In genomic region chr19:7932930-7933300, GRCh38 we compare ENCODE assay signal across 25 cellular contexts. TPM values are rescaled to one million over a fixed set of nuclear protein-coding genes. Genes with fewer than 3 reads are reported as not detected.
"Had no signal": no experiment of that assay in that cellular context is flagged by ENCODE, and none has a peak within 500 bp of the region (broad histone marks: within the 10 kb centered on the region; RNA-seq: fewer than 3 reads in every experiment).

No MANE protein-coding gene starts in this region.

- DNase-seq: colonic mucosa; effector CD8-positive, alpha-beta T cell; erythroblast; mesenchymal stem cell; naive thymus-derived CD4-positive, alpha-beta T cell; stimulated activated CD4-positive, alpha-beta T cell treated with anti-CD3 and anti-CD28 coated beads, Interleukin-4, amount 100 ng/mL, for 4 hours; stimulated activated naive CD8-positive, alpha-beta T cell treated with anti-CD3 and anti-CD28 coated beads, Interleukin-15, Interleukin-2, amounts not matched to agents 100 U/mL and 50 U/mL, for 24 hours; substantia nigra; testis; upper lobe of left lung had no signal

- H3K4me3 Mint-ChIP-seq: dendritic cell treated with granulocyte-macrophage colony-stimulating factor and Interleukin-4, amounts not matched to agents 40 ng/mL and 50 ng/mL, for 4 days; mesothelial cell of epicardium; naive thymus-derived CD4-positive, alpha-beta T cell; nephron; neural progenitor cell; stimulated activated memory B cell treated with anti-CD40 and anti-IgM and Interleukin-4, amounts not matched to agents 10 μg/mL and 1 μg/mL and 100 μg/mL, for 72 hours had no signal

- H3K27ac Mint-ChIP-seq: dendritic cell treated with granulocyte-macrophage colony-stimulating factor and Interleukin-4, amounts not matched to agents 40 ng/mL and 50 ng/mL, for 4 days; mesothelial cell of epicardium; naive thymus-derived CD4-positive, alpha-beta T cell; nephron; neural progenitor cell; stimulated activated memory B cell treated with anti-CD40 and anti-IgM and Interleukin-4, amounts not matched to agents 10 μg/mL and 1 μg/mL and 100 μg/mL, for 72 hours had no signal

- H3K27ac ChIP-seq: colonic mucosa, hepatocyte, left lung, neural progenitor cell, prostate gland, right atrium auricular region, testis, tibial nerve, upper lobe of left lung had no signal

- H3K4me3 ChIP-seq: colonic mucosa, hepatocyte, left lung, mucosa of descending colon, neural progenitor cell, prostate gland, right atrium auricular region, testis, tibial nerve, upper lobe of left lung had no signal

- H2AFZ ChIP-seq: hepatocyte, neural progenitor cell had no signal

- H3K9ac ChIP-seq: neural progenitor cell had no signal

- H3K36me3 ChIP-seq: neural progenitor cell had no signal

- H3K9me3 Mint-ChIP-seq: dendritic cell treated with granulocyte-macrophage colony-stimulating factor and Interleukin-4, amounts not matched to agents 40 ng/mL and 50 ng/mL, for 4 days; mesothelial cell of epicardium; naive thymus-derived CD4-positive, alpha-beta T cell; nephron; neural progenitor cell; stimulated activated memory B cell treated with anti-CD40 and anti-IgM and Interleukin-4, amounts not matched to agents 10 μg/mL and 1 μg/mL and 100 μg/mL, for 72 hours had no signal

- H3K4me1 ChIP-seq: colonic mucosa, left lung, neural progenitor cell had no signal

- H3K9me3 ChIP-seq: colonic mucosa, left lung, mucosa of descending colon, prostate gland, right atrium auricular region, testis, tibial nerve, upper lobe of left lung had no signal

- H3K27me3 Mint-ChIP-seq: dendritic cell treated with granulocyte-macrophage colony-stimulating factor and Interleukin-4, amounts not matched to agents 40 ng/mL and 50 ng/mL, for 4 days; naive thymus-derived CD4-positive, alpha-beta T cell; stimulated activated memory B cell treated with anti-CD40 and anti-IgM and Interleukin-4, amounts not matched to agents 10 μg/mL and 1 μg/mL and 100 μg/mL, for 72 hours had no signal

- ATAC-seq: left cardiac atrium; left lung; mucosa of descending colon; naive thymus-derived CD4-positive, alpha-beta T cell; sciatic nerve; stimulated activated memory B cell treated with anti-CD40 and anti-IgM and Interleukin-4, amounts not matched to agents 10 μg/mL and 1 μg/mL and 100 μg/mL, for 72 hours; stimulated activated naive CD8-positive, alpha-beta T cell treated with anti-CD3 and anti-CD28 coated beads, Interleukin-15, Interleukin-2, amounts not matched to agents 100 U/mL and 50 U/mL, for 24 hours had no signal

- H3K27me3 ChIP-seq: colonic mucosa, hepatocyte, left lung, neural progenitor cell, right atrium auricular region, testis, tibial nerve, upper lobe of left lung had no signal

- H3K4me2 ChIP-seq: hepatocyte, neural progenitor cell had no signal

RNA-seq across cellular contexts. Expression of gene CTXN1, which starts 7.0 kb away (rescaled TPM):
- polyA plus RNA-seq: naive thymus-derived CD4-positive, alpha-beta T cell had no signal

RNA-seq across cellular contexts. Expression of gene TGFBR3L, which starts 18.3 kb away (rescaled TPM):
- total RNA-seq: colonic mucosa, frontal cortex, hepatocyte, lung microvascular endothelial cell, sciatic nerve, tibial nerve had no signal
- polyA plus RNA-seq: naive thymus-derived CD4-positive, alpha-beta T cell had no signal
